Comparison of ENCODE assay signal across 10 cellular contexts in the genomic region with DNA sequence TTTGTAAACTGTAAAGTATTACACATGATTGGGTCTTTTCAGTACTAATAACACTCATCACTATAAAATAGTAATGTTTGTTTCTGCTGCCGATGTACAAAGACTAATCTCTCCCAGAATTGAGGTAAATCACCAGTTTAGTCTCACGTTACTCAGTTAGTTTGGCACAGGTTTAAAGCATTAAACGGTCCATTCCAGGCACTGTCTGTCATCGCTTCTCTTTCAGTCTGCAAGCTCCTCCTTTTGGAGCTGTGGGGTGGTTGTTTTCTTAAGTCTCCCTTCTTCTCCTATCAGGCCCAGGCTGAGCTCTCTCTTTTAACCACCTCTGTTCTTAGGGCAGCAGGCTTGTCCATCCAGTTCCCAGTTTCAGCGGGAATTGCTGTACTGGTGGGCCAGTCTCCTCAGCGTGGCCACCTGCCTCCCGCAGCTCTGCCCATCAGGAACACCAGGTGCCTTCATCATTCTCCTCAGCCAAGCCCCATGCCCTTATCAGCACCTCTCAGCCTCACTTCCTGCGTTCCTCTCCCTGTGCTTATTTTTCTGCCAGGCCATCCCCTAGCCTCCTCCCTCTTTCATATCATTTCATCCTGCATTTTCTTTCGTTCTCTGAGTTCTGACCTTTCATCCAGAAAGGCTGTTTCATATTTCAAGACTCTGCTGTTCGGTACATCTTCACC.
DNase-seq lines count a peak whose midpoint lies in the region; ATAC-seq and TF ChIP-seq lines count a peak whose summit lies in the region.
"Had no signal": no experiment of that assay in that cellular context is flagged by ENCODE, and none has a peak within 500 bp of the region (broad histone marks: within the 10 kb centered on the region; RNA-seq: fewer than 3 reads in every experiment).

No MANE protein-coding gene starts in this region.

- peaks cover 25 to 36% (median 27%) of the 10 kb centered on the region in 3 donors for H3K4me1 Mint-ChIP-seq in T-cell

- DNase-seq in NCI-H510A treated with DMSO at 0.1 percent for 48 hours (lab: John Stamatoyannopoulos, UW) (peak; percentile 35), NCI-H510A (lab: John Stamatoyannopoulos, UW) (no peak), T-cell (no peak), fibroblast of villous mesenchyme (ENCODE audit: low read depth) (peak; percentile 51), NCI-H524 (lab: John Stamatoyannopoulos, UW) (no peak), HCEC 1CT (no peak)
- DNase-seq in effector CD4-positive, alpha-beta T cell: no peak
- DNase-seq: SJCRH30 had no signal

- no peak for TF ChIP-seq CTCF in fibroblast of villous mesenchyme (IDR thresholded peaks at IDR 0.05; ENCODE audit: insufficient read depth, low read depth, low read length)

- H3K27me3 Mint-ChIP-seq in T-cell: no peaks in the 10 kb centered on the region

- CTCF ChIA-PET in T-cell (lab: Charles Lee): no interaction called here

- H3K9me3 Mint-ChIP-seq in T-cell: no peaks in the 10 kb centered on the region

- ATAC-seq in T-cell (replicated peaks in 1 of 4): no peak

- H3K36me3 Mint-ChIP-seq in T-cell: peaks cover 42% of the 10 kb centered on the region

- H3K27ac Mint-ChIP-seq in T-cell: peak overlapping the region; percentile 27 to 85

- H3K9me3 ChIP-seq in skeletal muscle satellite cell (replicated peaks; ENCODE audit: low read length): no peaks in the 10 kb centered on the region
- H3K9me3 ChIP-seq: neutrophil, SJCRH30 had no signal

- H3K4me2 ChIP-seq in skeletal muscle satellite cell (ENCODE audit: low read length): peak overlapping the region; percentile 74

- H3K27me3 ChIP-seq in skeletal muscle satellite cell (ENCODE audit: control insufficient read depth, insufficient read depth, low read length): no peaks in the 10 kb centered on the region
- H3K27me3 ChIP-seq: neutrophil, SJCRH30 had no signal

- H3K36me3 ChIP-seq in skeletal muscle satellite cell (ENCODE audit: insufficient read depth, low read length): no peaks in the 10 kb centered on the region
- H3K36me3 ChIP-seq: neutrophil had no signal

- H3K4me3 Mint-ChIP-seq in T-cell: peak overlapping the region in 2 of 3 donors; percentile 15 to 20

- POLR2A ChIA-PET in T-cell (lab: Charles Lee): no interaction called here

- peak overlapping the region; percentile 20 for H3K9ac ChIP-seq in skeletal muscle satellite cell (ENCODE audit: low read depth, low read length)

- no peak overlapping the region for H3K4me3 ChIP-seq in fibroblast of villous mesenchyme (ENCODE audit: low read depth, low read length)
- H3K4me3 ChIP-seq in skeletal muscle satellite cell (ENCODE audit: low read length): no peak overlapping the region
- H3K4me3 ChIP-seq: SJCRH30 had no signal

- peaks cover 30% of the 10 kb centered on the region for H3K4me1 ChIP-seq in skeletal muscle satellite cell (ENCODE audit: control insufficient read depth, insufficient read depth, low read length)

Comparison
In these comparisons a context has a peak if more than half of its experiments do, and no peak if none do; other contexts are left out.
1. DNase-seq: peak in NCI-H510A treated with DMSO at 0.1 percent for 48 hours (single experiment) and fibroblast of villous mesenchyme (single experiment); none in NCI-H510A (single experiment), T-cell (0 of 34), NCI-H524 (0 of 2), effector CD4-positive, alpha-beta T cell (single experiment) and HCEC 1CT (single experiment).